ENCODE assay signal across 1 cellular context in the genomic region with DNA sequence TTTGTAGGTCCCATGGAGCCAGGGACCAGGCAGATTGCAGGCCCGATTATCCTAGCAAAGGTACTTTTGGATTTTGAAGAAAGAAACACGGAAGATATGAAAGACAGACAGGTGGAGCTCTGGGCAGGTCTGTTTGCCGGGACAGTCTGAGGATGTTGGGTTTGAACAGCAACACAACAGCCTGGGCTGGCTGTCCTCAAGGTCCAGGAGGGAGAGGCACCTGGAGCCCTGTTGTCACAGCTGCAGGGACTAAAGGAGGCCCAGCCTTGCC.
TF ChIP-seq lines count a peak whose summit lies in the region.

No MANE protein-coding gene starts in this region.

TF ChIP-seq in H1, 55 proteins besides CTCF, POLR2A, EP300 and RAD21:
- TF ChIP-seq POU5F1 (IDR thresholded peaks at IDR 0.05; ENCODE audit: low read depth, low read length), result no peak
- TF ChIP-seq ASH2L (IDR thresholded peaks at IDR 0.05; ENCODE audit: low read length), result no peak
- no peak for TF ChIP-seq SIX5 (IDR thresholded peaks at IDR 0.05; ENCODE audit: low read depth, low read length)
- no peak for TF ChIP-seq SIRT6 (IDR thresholded peaks at IDR 0.05; ENCODE audit: low read length)
- TF ChIP-seq GABPA (IDR thresholded peaks at IDR 0.05; ENCODE audit: borderline replicate concordance, insufficient read depth, low read length), result no peak
- no peak for TF ChIP-seq HDAC6 (IDR thresholded peaks at IDR 0.05; ENCODE audit: low read depth, low read length)
- no peak for TF ChIP-seq CHD1 (IDR thresholded peaks at IDR 0.05; ENCODE audit: low read depth, low read length)
- TF ChIP-seq CHD2 (IDR thresholded peaks at IDR 0.05; ENCODE audit: low read length), result no peak
- no peak for TF ChIP-seq RBBP5 (IDR thresholded peaks at IDR 0.05; ENCODE audit: borderline replicate concordance, low read depth, low read length)
- TF ChIP-seq KDM5A (IDR thresholded peaks at IDR 0.05; ENCODE audit: low read length), result no peak
- no peak for TF ChIP-seq YY1 (IDR thresholded peaks at IDR 0.05; ENCODE audit: low read depth, low read length)
- no peak for TF ChIP-seq PHF8 (conservative IDR thresholded peaks at IDR 0.05; ENCODE audit: low read depth, low read length)
- TF ChIP-seq JUND (IDR thresholded peaks at IDR 0.05; ENCODE audit: low read length), result no peak
- no peak for TF ChIP-seq SUZ12 (IDR thresholded peaks at IDR 0.05; ENCODE audit: low read length)
- no peak for TF ChIP-seq TCF12 (IDR thresholded peaks at IDR 0.05; ENCODE audit: low read depth, low read length)
